In the genomic region with DNA sequence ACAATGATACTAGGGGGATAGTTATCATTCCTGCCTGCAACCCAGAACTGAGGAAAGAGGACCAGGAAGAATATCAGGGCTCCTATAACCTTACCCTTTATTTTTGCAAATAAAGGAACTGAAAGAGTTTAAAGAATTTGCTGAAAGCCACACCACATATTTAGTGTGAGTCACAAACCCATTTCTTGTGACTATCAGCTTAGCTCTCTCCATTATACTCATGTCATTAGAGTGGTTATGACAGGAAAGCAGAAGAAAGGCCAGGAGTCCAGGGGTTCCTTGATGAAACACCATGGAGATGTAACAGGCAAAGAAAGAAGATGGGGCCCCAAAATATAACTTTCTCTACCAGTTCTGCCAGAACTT, we compare ENCODE assay signal across 9 cellular contexts.
A peak's percentile ranks its signal among the peaks of the same experiment; 100 is the strongest.
DNase-seq lines count a peak whose midpoint lies in the region; ATAC-seq, FAIRE-seq and TF ChIP-seq lines count a peak whose summit lies in the region.
"Had no signal": no experiment of that assay in that cellular context is flagged by ENCODE, and none has a peak within 500 bp of the region (broad histone marks: within the 10 kb centered on the region; RNA-seq: fewer than 3 reads in every experiment).

No MANE protein-coding gene starts in this region.

- DNase-seq in GM19239 (ENCODE audit: insufficient read length, low spot score) (no peak), NOMO-1 treated with dmso at 0.1 percent for 144 hours (lab: John Stamatoyannopoulos, UW; ENCODE audit: unreplicated experiment) (peak; percentile 88), gastrocnemius medialis (no peak), NCI-H2029 treated with DMSO at 0.1 percent for 48 hours (lab: John Stamatoyannopoulos, UW) (no peak), glutamatergic neuron (no peak), substantia nigra (lab: John Stamatoyannopoulos, UW) (no peak)
- DNase-seq: effector CD8-positive, alpha-beta T cell had no signal

- H3K36me3 ChIP-seq in neutrophil (no peaks in the 10 kb centered on the region), gastrocnemius medialis (no peaks in the 10 kb centered on the region)

- H3K9me3 Mint-ChIP-seq in glutamatergic neuron (ENCODE audit: unreplicated experiment) = no peaks in the 10 kb centered on the region

- ATAC-seq in HG02870 (IDR thresholded peaks at IDR 0.05; ENCODE audit: unreplicated experiment) (peak; percentile 49), gastrocnemius medialis (no peak)

- peaks cover 17% of the 10 kb centered on the region for H3K4me1 Mint-ChIP-seq in glutamatergic neuron (ENCODE audit: low read depth, unreplicated experiment)

- in situ Hi-C loops in gastrocnemius medialis (cut with MboI; ENCODE audit: low sequenced_read_pairs in 4 of 4) = no loop called here

- no peak for TF ChIP-seq POLR2A in gastrocnemius medialis (IDR thresholded peaks at IDR 0.05)

- peak overlapping the region; percentile 84 for H3K27ac ChIP-seq in neutrophil
- no peak overlapping the region for H3K27ac ChIP-seq in gastrocnemius medialis
- H3K27ac ChIP-seq in substantia nigra (ENCODE audit: low read depth, low read length, poor library complexity, severe bottlenecking) = no peak overlapping the region

- H3K27me3 Mint-ChIP-seq in glutamatergic neuron (ENCODE audit: unreplicated experiment) = peaks cover 4% of the 10 kb centered on the region

- H3K27ac Mint-ChIP-seq in glutamatergic neuron (ENCODE audit: unreplicated experiment) = no peak overlapping the region

- H3K27me3 ChIP-seq in neutrophil (no peaks in the 10 kb centered on the region), gastrocnemius medialis (no peaks in the 10 kb centered on the region)

- no peak overlapping the region for H3K4me3 Mint-ChIP-seq in glutamatergic neuron (ENCODE audit: unreplicated experiment)

- no peak for TF ChIP-seq CTCF in neutrophil (IDR thresholded peaks at IDR 0.05)
- TF ChIP-seq CTCF in gastrocnemius medialis (IDR thresholded peaks at IDR 0.05 in 4 of 5, conservative IDR thresholded peaks at IDR 0.05 in 1 of 5) = no peak
- TF ChIP-seq CTCF in glutamatergic neuron (IDR thresholded peaks at IDR 0.05; ENCODE audit: partially characterized antibody, unreplicated experiment) = no peak

- peak; percentile 95 for FAIRE-seq in GM19239 (lab: Jason Lieb, UNC)

- peaks cover 69 to 73% of the 10 kb centered on the region in 2 experiments for H3K4me1 ChIP-seq in neutrophil (ENCODE audit: control insufficient read depth in 1 of 2, insufficient read depth in 1 of 2, low read depth in 1 of 2, low read length in 1 of 2)
- H3K4me1 ChIP-seq in gastrocnemius medialis = no peaks in the 10 kb centered on the region

- intact Hi-C loops in gastrocnemius medialis (cut with DNase I; ENCODE audit: low total_unique reads) = no loop called here

- peaks cover 4% of the 10 kb centered on the region for H3K36me3 Mint-ChIP-seq in glutamatergic neuron (ENCODE audit: unreplicated experiment)

- H3K4me3 ChIP-seq in neutrophil (ENCODE audit: low read depth in 1 of 2, low read length in 1 of 2) = no peak overlapping the region
- no peak overlapping the region for H3K4me3 ChIP-seq in gastrocnemius medialis

- H3K9me3 ChIP-seq in neutrophil (no peaks in the 10 kb centered on the region), gastrocnemius medialis (no peaks in the 10 kb centered on the region)
